Comparison of ENCODE assay signal across 8 cellular contexts in genomic region chrX:133444952-133445831, GRCh38. TPM values are rescaled to one million over a fixed set of nuclear protein-coding genes. Genes with fewer than 3 reads are reported as not detected.
DNase-seq lines count a peak whose midpoint lies in the region; ATAC-seq and TF ChIP-seq lines count a peak whose summit lies in the region.

No MANE protein-coding gene starts in this region.

- H3K4me1 ChIP-seq in foreskin keratinocyte, result peaks cover 5% of the 10 kb centered on the region

- H3K4me1 Mint-ChIP-seq in activated CD4-positive, alpha-beta T cell treated with anti-CD3 and anti-CD28 coated beads, Interleukin-2, amount 10 ng/mL, durations not matched to agents 7 days and 5 days, result no peaks in the 10 kb centered on the region

- H3K4me3 ChIP-seq in H7 (ENCODE audit: insufficient read depth, low read depth, low read length), result peak overlapping the region; percentile 19; the same call in 1 of the 2 replicates

- no peaks in the 10 kb centered on the region for H3K36me3 ChIP-seq in H7 (replicated peaks; ENCODE audit: control insufficient read depth, insufficient read depth, low read length)

- H3K4me3 Mint-ChIP-seq in activated CD4-positive, alpha-beta T cell treated with anti-CD3 and anti-CD28 coated beads, Interleukin-2, amount 10 ng/mL, durations not matched to agents 7 days and 5 days, result no peak overlapping the region

- H3K36me3 Mint-ChIP-seq in activated CD4-positive, alpha-beta T cell treated with anti-CD3 and anti-CD28 coated beads, Interleukin-2, amount 10 ng/mL, durations not matched to agents 7 days and 5 days (ENCODE audit: low read depth), result no peaks in the 10 kb centered on the region

- no peak overlapping the region for H3K27ac ChIP-seq in foreskin keratinocyte

- H3K27me3 ChIP-seq in H7 (ENCODE audit: control insufficient read depth, insufficient read depth, low read length), result peaks cover 3% of the 10 kb centered on the region; the same call in 1 of the 2 replicates
- H3K27me3 ChIP-seq in foreskin keratinocyte, result no peaks in the 10 kb centered on the region

- no peak for TF ChIP-seq CTCF in foreskin keratinocyte (conservative IDR thresholded peaks at IDR 0.05)

- CTCF ChIA-PET in activated CD4-positive, alpha-beta T cell treated with anti-CD3 and anti-CD28 coated beads, Interleukin-2, amount 10 ng/mL, durations not matched to agents 7 days and 5 days (lab: Charles Lee), result no interaction called here

- H3K27me3 Mint-ChIP-seq in activated CD4-positive, alpha-beta T cell treated with anti-CD3 and anti-CD28 coated beads, Interleukin-2, amount 10 ng/mL, durations not matched to agents 7 days and 5 days, result peaks cover 7% of the 10 kb centered on the region

- no peak overlapping the region for H3K27ac Mint-ChIP-seq in activated CD4-positive, alpha-beta T cell treated with anti-CD3 and anti-CD28 coated beads, Interleukin-2, amount 10 ng/mL, durations not matched to agents 7 days and 5 days

- DNase-seq in H7, result peak; percentile 53
- peak; percentile 39 for DNase-seq in NOMO-1 treated with DMSO at 0.1 percent for 48 hours (lab: John Stamatoyannopoulos, UW; ENCODE audit: unreplicated experiment)
- DNase-seq in foreskin keratinocyte, result peak; percentile 44 to 66
- no peak for DNase-seq in sciatic nerve (ENCODE audit: low spot score)
- DNase-seq in activated CD4-positive, alpha-beta T cell treated with anti-CD3 and anti-CD28 coated beads, Interleukin-2, amount 10 ng/mL, durations not matched to agents 7 days and 5 days, result no peak
- DNase-seq in stimulated activated CD4-positive, alpha-beta T cell treated with anti-CD3 and anti-CD28 coated beads, Interleukin-12 subunit alpha, Interleukin-12 subunit beta, amount 100 ng/mL, for 4 hours, result no peak

- ATAC-seq in foreskin keratinocyte (peak; percentile 92), sciatic nerve (peak; percentile 41), GM18907 (IDR thresholded peaks at IDR 0.05; ENCODE audit: unreplicated experiment) (no peak), SK-N-SH treated with all-trans-retinoic acid at 6 μM for 48 hours (no peak)

- intact Hi-C loops in sciatic nerve (cut with DNase I), result no loop called here

- POLR2A ChIA-PET in activated CD4-positive, alpha-beta T cell treated with anti-CD3 and anti-CD28 coated beads, Interleukin-2, amount 10 ng/mL, durations not matched to agents 7 days and 5 days (lab: Charles Lee), result no interaction called here

- H3K9me3 Mint-ChIP-seq in activated CD4-positive, alpha-beta T cell treated with anti-CD3 and anti-CD28 coated beads, Interleukin-2, amount 10 ng/mL, durations not matched to agents 7 days and 5 days, result no peaks in the 10 kb centered on the region

TF ChIP-seq in SK-N-SH treated with all-trans-retinoic acid at 6 μM for 48 hours, 23 proteins besides CTCF, POLR2A, EP300 and RAD21:
- TF ChIP-seq ZFP3 (CRISPR knock-in tag; IDR thresholded peaks at IDR 0.05), result no peak
- no peak for TF ChIP-seq ZNF565 (CRISPR knock-in tag; conservative IDR thresholded peaks at IDR 0.05; ENCODE audit: low read depth)
- TF ChIP-seq ZNF8 (CRISPR knock-in tag; IDR thresholded peaks at IDR 0.05), result no peak
- no peak for TF ChIP-seq CSRNP3 (CRISPR knock-in tag; IDR thresholded peaks at IDR 0.05)
- no peak for TF ChIP-seq POU6F1 (CRISPR knock-in tag; IDR thresholded peaks at IDR 0.05; ENCODE audit: borderline replicate concordance, low read depth)
- TF ChIP-seq ESRRG (CRISPR knock-in tag; IDR thresholded peaks at IDR 0.05), result no peak
- TF ChIP-seq TCF4 (CRISPR knock-in tag; IDR thresholded peaks at IDR 0.05; ENCODE audit: borderline replicate concordance), result no peak
- no peak for TF ChIP-seq ARNTL (CRISPR knock-in tag; IDR thresholded peaks at IDR 0.05; ENCODE audit: borderline replicate concordance, low read depth)
- TF ChIP-seq ZNF70 (CRISPR knock-in tag; IDR thresholded peaks at IDR 0.05), result no peak
- TF ChIP-seq TOX (CRISPR knock-in tag; IDR thresholded peaks at IDR 0.05; ENCODE audit: borderline replicate concordance), result no peak
- TF ChIP-seq ZFP30 (CRISPR knock-in tag; IDR thresholded peaks at IDR 0.05), result no peak
- TF ChIP-seq TSHZ2 (CRISPR knock-in tag; IDR thresholded peaks at IDR 0.05), result no peak
- TF ChIP-seq PPARA (CRISPR knock-in tag; IDR thresholded peaks at IDR 0.05; ENCODE audit: borderline replicate concordance), result no peak
- no peak for TF ChIP-seq GLIS3 (CRISPR knock-in tag; IDR thresholded peaks at IDR 0.05)
- no peak for TF ChIP-seq ZC3H10 (CRISPR knock-in tag; IDR thresholded peaks at IDR 0.05)
- no peak for TF ChIP-seq OSR1 (CRISPR knock-in tag; IDR thresholded peaks at IDR 0.05)
- TF ChIP-seq CSDC2 (CRISPR knock-in tag; IDR thresholded peaks at IDR 0.05), result no peak
- TF ChIP-seq ISL1 (CRISPR knock-in tag; IDR thresholded peaks at IDR 0.05), result no peak
- no peak for TF ChIP-seq CREB5 (CRISPR knock-in tag; IDR thresholded peaks at IDR 0.05; ENCODE audit: low read depth)
- no peak for TF ChIP-seq SNAI2 (CRISPR knock-in tag; IDR thresholded peaks at IDR 0.05)

RNA-seq across cellular contexts. Expression of gene GPC4, which starts 29.9 kb away (rescaled TPM):
- total RNA-seq in H7 (2014; rRNA removed; shearing (Covaris generic)), result 96.5 and 109 TPM in 2 replicates
- total RNA-seq in foreskin keratinocyte (2.1 and 7.0 TPM in 2 replicates), sciatic nerve (27.5 TPM)
- 1.3 and 3.9 TPM in 2 replicates for polyA plus RNA-seq in foreskin keratinocyte
- not detected for total RNA-seq in activated CD4-positive, alpha-beta T cell treated with anti-CD3 and anti-CD28 coated beads, Interleukin-2, amount 10 ng/mL, durations not matched to agents 7 days and 5 days

Comparison
In these comparisons a context has a peak if more than half of its experiments do, and no peak if none do; other contexts are left out.
1. DNase-seq: peak in H7 (single experiment), NOMO-1 treated with DMSO at 0.1 percent for 48 hours (single experiment) and foreskin keratinocyte (2 of 2); none in sciatic nerve (single experiment), activated CD4-positive, alpha-beta T cell treated with anti-CD3 and anti-CD28 coated beads, Interleukin-2, amount 10 ng/mL, durations not matched to agents 7 days and 5 days (single experiment) and stimulated activated CD4-positive, alpha-beta T cell treated with anti-CD3 and anti-CD28 coated beads, Interleukin-12 subunit alpha, Interleukin-12 subunit beta, amount 100 ng/mL, for 4 hours (single experiment).
2. ATAC-seq: peak in foreskin keratinocyte (single experiment) and sciatic nerve (single experiment); none in GM18907 (single experiment) and SK-N-SH treated with all-trans-retinoic acid at 6 μM for 48 hours (single experiment).